ENCODE assay signal across 10 cellular contexts in genomic region chr7:74178632-74179031, GRCh38. TPM values are rescaled to one million over a fixed set of nuclear protein-coding genes. Genes with fewer than 3 reads are reported as not detected.
A peak's percentile ranks its signal among the peaks of the same experiment; 100 is the strongest.
DNase-seq lines count a peak whose midpoint lies in the region; ATAC-seq and TF ChIP-seq lines count a peak whose summit lies in the region.
"Had no signal": no experiment of that assay in that cellular context is flagged by ENCODE, and none has a peak within 500 bp of the region (broad histone marks: within the 10 kb centered on the region; RNA-seq: fewer than 3 reads in every experiment).

No MANE protein-coding gene starts in this region.

- H2AK5ac ChIP-seq in H9 (ENCODE audit: insufficient read length, low read length), result no peak overlapping the region

- no peak overlapping the region for H2BK15ac ChIP-seq in H9 (ENCODE audit: low read depth, low read length)

- H3K23me2 ChIP-seq in H9 (ENCODE audit: insufficient read length, low read depth, low read length, poor library complexity, severe bottlenecking), result peaks cover 6% of the 10 kb centered on the region

- H4K20me1 ChIP-seq in H9 (ENCODE audit: control insufficient read depth, insufficient read depth, insufficient read length), result peaks cover 3% of the 10 kb centered on the region

- H3K27me3 Mint-ChIP-seq in H9 (ENCODE audit: low read depth), result no peaks in the 10 kb centered on the region
- H3K27me3 Mint-ChIP-seq in activated naive CD8-positive, alpha-beta T cell treated with anti-CD3 and anti-CD28 coated beads, Interleukin-2, amount 10 ng/mL, durations not matched to agents 7 days and 5 days, result no peaks in the 10 kb centered on the region

- H3K27ac Mint-ChIP-seq in H9, result peak overlapping the region; percentile 13 to 73 (median 37); a peak in 5 of 7 replicates
- peak overlapping the region; percentile 78 for H3K27ac Mint-ChIP-seq in activated naive CD8-positive, alpha-beta T cell treated with anti-CD3 and anti-CD28 coated beads, Interleukin-2, amount 10 ng/mL, durations not matched to agents 7 days and 5 days

- H4K8ac ChIP-seq in H9 (replicated peaks; ENCODE audit: insufficient read length, low read depth, low read length), result no peak overlapping the region

- H2BK20ac ChIP-seq in H9 (ENCODE audit: low read depth, low read length, poor library complexity, severe bottlenecking), result no peak overlapping the region

- no CpG with 5 or more reads among the region's 9 CpGs for WGBS in H9 (ENCODE audit: extremely low coverage, insufficient read length, low lambda C conversion rate)

- H3K4me1 Mint-ChIP-seq in H9, result peaks cover 39 to 46% of the 10 kb centered on the region in 2 experiments
- peaks cover 51% of the 10 kb centered on the region for H3K4me1 Mint-ChIP-seq in activated naive CD8-positive, alpha-beta T cell treated with anti-CD3 and anti-CD28 coated beads, Interleukin-2, amount 10 ng/mL, durations not matched to agents 7 days and 5 days

- H4K91ac ChIP-seq in H9 (ENCODE audit: insufficient read length, low read depth, low read length), result no peak overlapping the region

- H3K23ac ChIP-seq in H9 (ENCODE audit: insufficient read length, low read depth, low read length), result no peak overlapping the region

- H3K36me3 Mint-ChIP-seq in H9 (ENCODE audit: insufficient read depth in 1 of 3, low read depth in 3 of 3), result peaks cover 22 to 40% (median 38%) of the 10 kb centered on the region in 3 experiments
- peaks cover 20% of the 10 kb centered on the region for H3K36me3 Mint-ChIP-seq in activated naive CD8-positive, alpha-beta T cell treated with anti-CD3 and anti-CD28 coated beads, Interleukin-2, amount 10 ng/mL, durations not matched to agents 7 days and 5 days

- no peaks in the 10 kb centered on the region for H3K79me1 ChIP-seq in H9 (ENCODE audit: insufficient read depth, low read depth, low read length, poor library complexity, severe bottlenecking)

- no peak overlapping the region for H3K14ac ChIP-seq in H9 (ENCODE audit: insufficient read depth, low read length)

- no peak overlapping the region for H4K5ac ChIP-seq in H9 (ENCODE audit: insufficient read length, low read depth, low read length)

- H3K4me2 ChIP-seq in H9 (ENCODE audit: insufficient read depth, insufficient read length, low read length), result no peak overlapping the region

- TF ChIP-seq CTCF in H9 (conservative IDR thresholded peaks at IDR 0.05), result no peak

- POLR2A ChIA-PET in activated naive CD8-positive, alpha-beta T cell treated with anti-CD3 and anti-CD28 coated beads, Interleukin-2, amount 10 ng/mL, durations not matched to agents 7 days and 5 days (lab: Charles Lee), result interaction anchor here (1.0 to 1.2 kb wide), 2 partner anchors 105 to 211 kb away, joined by 3 read pairs; no protein-coding TSS in a partner anchor

- H3K18ac ChIP-seq in H9 (ENCODE audit: insufficient read length, low read depth, low read length), result no peak overlapping the region

- no peak overlapping the region for H3T11ph ChIP-seq in H9 (ENCODE audit: low read length)

- no peak overlapping the region for H3K56ac ChIP-seq in H9 (ENCODE audit: insufficient read length, low read depth, low read length)

- ATAC-seq in activated naive CD8-positive, alpha-beta T cell treated with anti-CD3 and anti-CD28 coated beads, Interleukin-2, amount 10 ng/mL, durations not matched to agents 7 days and 5 days (ENCODE audit: low read depth), result no peak
- ATAC-seq in HG03175 (IDR thresholded peaks at IDR 0.05; ENCODE audit: unreplicated experiment) (no peak), GM18519 (IDR thresholded peaks at IDR 0.05; ENCODE audit: low FRiP score, unreplicated experiment) (no peak), GM21723 (IDR thresholded peaks at IDR 0.05; ENCODE audit: unreplicated experiment) (no peak)

- no peak overlapping the region for H3K4ac ChIP-seq in H9 (ENCODE audit: low read depth, low read length)

- no peaks in the 10 kb centered on the region; the same call in 1 of the 2 replicates for H3K4me1 ChIP-seq in H9 (ENCODE audit: insufficient read depth, low read length)

- H2AFZ ChIP-seq in H9 (ENCODE audit: low read length), result no peak overlapping the region

- H3K27me3 ChIP-seq in H9 (ENCODE audit: insufficient read depth, low read length), result no peaks in the 10 kb centered on the region

- H3K79me2 ChIP-seq in H9 (ENCODE audit: insufficient read depth, low read length), result peaks cover 80% of the 10 kb centered on the region

- no peak overlapping the region for H2BK5ac ChIP-seq in H9 (ENCODE audit: insufficient read length, low read length)

- DNase-seq in AG08396 (ENCODE audit: low spot score) (peak; percentile 60), H9 (no peak), medulla oblongata (ENCODE audit: extremely low spot score) (peak; percentile 56), NCI-H2107 (lab: John Stamatoyannopoulos, UW) (no peak)
- no peak for DNase-seq in activated naive CD8-positive, alpha-beta T cell treated with anti-CD3 and anti-CD28 coated beads, Interleukin-2, amount 10 ng/mL, durations not matched to agents 7 days and 5 days
- DNase-seq: activated CD4-positive, CD25-positive, alpha-beta regulatory T cell treated with anti-CD3 and anti-CD28 coated beads, Interleukin-2, amount 50 U/mL, for 72 hours; NCI-H526 had no signal

- no peaks in the 10 kb centered on the region for H3K9me3 ChIP-seq in H9 (ENCODE audit: control insufficient read depth, low read depth, low read length)

- no peak overlapping the region for H3K9ac ChIP-seq in H9 (ENCODE audit: extremely low read depth, insufficient read length, low read length)

- H3K9me3 Mint-ChIP-seq in H9, result no peaks in the 10 kb centered on the region
- H3K9me3 Mint-ChIP-seq in activated naive CD8-positive, alpha-beta T cell treated with anti-CD3 and anti-CD28 coated beads, Interleukin-2, amount 10 ng/mL, durations not matched to agents 7 days and 5 days, result no peaks in the 10 kb centered on the region

- no peak overlapping the region for H3K4me3 Mint-ChIP-seq in H9
- H3K4me3 Mint-ChIP-seq in activated naive CD8-positive, alpha-beta T cell treated with anti-CD3 and anti-CD28 coated beads, Interleukin-2, amount 10 ng/mL, durations not matched to agents 7 days and 5 days, result peak overlapping the region; percentile 2

- H3K27ac ChIP-seq in H9 (ENCODE audit: insufficient read length, low read depth, low read length), result no peak overlapping the region

- no peak overlapping the region for H2BK12ac ChIP-seq in H9 (ENCODE audit: insufficient read length, low read depth, low read length)

- no peak overlapping the region for H2BK120ac ChIP-seq in H9 (ENCODE audit: low read depth, low read length, poor library complexity, severe bottlenecking)

RNA-seq across cellular contexts. Expression of gene EIF4H, which starts 4.5 kb away (rescaled TPM):
- 363 and 367 TPM in 2 replicates for total RNA-seq in H9 (2021)
- 100 to 1,000 TPM; 264 to 270 TPM for total RNA-seq in activated naive CD8-positive, alpha-beta T cell treated with anti-CD3 and anti-CD28 coated beads, Interleukin-2, amount 10 ng/mL, durations not matched to agents 7 days and 5 days

RNA-seq across cellular contexts. Expression of gene LAT2, which starts 31.2 kb away (rescaled TPM):
- total RNA-seq in H9 (2021), result 0.50 and 0.66 TPM in 2 replicates
- 10 to 100 TPM; 21.4 to 22.9 TPM for total RNA-seq in activated naive CD8-positive, alpha-beta T cell treated with anti-CD3 and anti-CD28 coated beads, Interleukin-2, amount 10 ng/mL, durations not matched to agents 7 days and 5 days

Comparison
In these comparisons a context has a peak if more than half of its experiments do, and no peak if none do; other contexts are left out.
1. DNase-seq: peak in AG08396 (single experiment) and medulla oblongata (single experiment); none in H9 (single experiment), activated naive CD8-positive, alpha-beta T cell treated with anti-CD3 and anti-CD28 coated beads, Interleukin-2, amount 10 ng/mL, durations not matched to agents 7 days and 5 days (single experiment) and NCI-H2107 (single experiment).
2. RNA of gene LAT2, which starts 31.2 kb away (total RNA-seq): 21.4 to 22.9 TPM in activated naive CD8-positive, alpha-beta T cell treated with anti-CD3 and anti-CD28 coated beads, Interleukin-2, amount 10 ng/mL, durations not matched to agents 7 days and 5 days; 0.50 to 0.66 TPM in H9; every median in the first group is over 10 times any median in the second.